10 cellular contexts compared by ENCODE assay signal in genomic region chr6:4774296-4774695, GRCh38. TPM values are rescaled to one million over a fixed set of nuclear protein-coding genes. Genes with fewer than 3 reads are reported as not detected.
A peak's percentile ranks its signal among the peaks of the same experiment; 100 is the strongest.
DNase-seq lines count a peak whose midpoint lies in the region; TF ChIP-seq lines count a peak whose summit lies in the region.
"Had no signal": no experiment of that assay in that cellular context is flagged by ENCODE, and none has a peak within 500 bp of the region (broad histone marks: within the 10 kb centered on the region; RNA-seq: fewer than 3 reads in every experiment).

No MANE protein-coding gene starts in this region.

- no peak overlapping the region for H3K27ac Mint-ChIP-seq in activated CD4-positive, alpha-beta T cell treated with anti-CD3 and anti-CD28 coated beads, Interleukin-2, amount 10 ng/mL, durations not matched to agents 7 days and 5 days
- H3K27ac Mint-ChIP-seq in activated naive CD8-positive, alpha-beta T cell = peak overlapping the region; percentile 92

- H3K4me3 ChIP-seq in iPS-11a (ENCODE audit: low read depth, low read length) (peak overlapping the region; percentile 70), stomach (peak overlapping the region in 1 of 4 donors; percentile 74)

- POLR2A ChIA-PET in activated CD4-positive, alpha-beta T cell treated with anti-CD3 and anti-CD28 coated beads, Interleukin-2, amount 10 ng/mL, durations not matched to agents 7 days and 5 days (lab: Charles Lee) = no interaction called here

- peaks cover 18% of the 10 kb centered on the region for H3K36me3 Mint-ChIP-seq in activated CD4-positive, alpha-beta T cell treated with anti-CD3 and anti-CD28 coated beads, Interleukin-2, amount 10 ng/mL, durations not matched to agents 7 days and 5 days (ENCODE audit: low read depth)
- peaks cover 3% of the 10 kb centered on the region for H3K36me3 Mint-ChIP-seq in activated naive CD8-positive, alpha-beta T cell

- no peaks in the 10 kb centered on the region for H3K9me3 ChIP-seq in stomach

- H3K27me3 ChIP-seq in stomach = no peaks in the 10 kb centered on the region

- no peak for TF ChIP-seq CTCF in stomach (IDR thresholded peaks at IDR 0.05)

- no peak for DNase-seq in activated CD4-positive, alpha-beta T cell treated with anti-CD3 and anti-CD28 coated beads, Interleukin-2, amount 10 ng/mL, durations not matched to agents 7 days and 5 days
- DNase-seq in activated CD4-positive, alpha-beta T cell treated with anti-CD3 and anti-CD28 coated beads for 48 hours = no peak
- no peak for DNase-seq in stomach
- no peak for DNase-seq in effector CD4-positive, alpha-beta T cell
- DNase-seq in hypothalamus (lab: John Stamatoyannopoulos, UW) = no peak
- DNase-seq in activated gamma-delta T cell treated with Interleukin-2 at 50 U/mL for 16 hours = no peak
- DNase-seq: GF-D8, hippocampal formation had no signal

- no peak for TF ChIP-seq EP300 in stomach (IDR thresholded peaks at IDR 0.05)

- peak overlapping the region; percentile 78 for H3K4me3 Mint-ChIP-seq in activated CD4-positive, alpha-beta T cell treated with anti-CD3 and anti-CD28 coated beads, Interleukin-2, amount 10 ng/mL, durations not matched to agents 7 days and 5 days
- peak overlapping the region; percentile 95 for H3K4me3 Mint-ChIP-seq in activated naive CD8-positive, alpha-beta T cell

- peaks cover 6 to 32% (median 17%) of the 10 kb centered on the region in 4 donors for H3K4me1 ChIP-seq in stomach

- intact Hi-C loops in stomach (cut with DNase I; ENCODE audit: low total_unique reads) = no loop called here

- peak overlapping the region in 3 of 5 donors; percentile 85 to 93 (median 91) for H3K27ac ChIP-seq in stomach

- CTCF ChIA-PET in activated CD4-positive, alpha-beta T cell treated with anti-CD3 and anti-CD28 coated beads, Interleukin-2, amount 10 ng/mL, durations not matched to agents 7 days and 5 days (lab: Charles Lee) = interaction anchor here (0.6 kb wide), 1 partner anchor 170 kb away, joined by 4 read pairs; no protein-coding TSS in a partner anchor

- no peak for TF ChIP-seq POLR2A in stomach (IDR thresholded peaks at IDR 0.05)

- peaks cover 30% of the 10 kb centered on the region for H3K4me1 Mint-ChIP-seq in activated CD4-positive, alpha-beta T cell treated with anti-CD3 and anti-CD28 coated beads, Interleukin-2, amount 10 ng/mL, durations not matched to agents 7 days and 5 days
- peaks cover 43% of the 10 kb centered on the region for H3K4me1 Mint-ChIP-seq in activated naive CD8-positive, alpha-beta T cell (ENCODE audit: low read depth)

- peaks cover 21% of the 10 kb centered on the region for H3K9me3 Mint-ChIP-seq in activated CD4-positive, alpha-beta T cell treated with anti-CD3 and anti-CD28 coated beads, Interleukin-2, amount 10 ng/mL, durations not matched to agents 7 days and 5 days
- H3K9me3 Mint-ChIP-seq in activated naive CD8-positive, alpha-beta T cell (ENCODE audit: low read depth) = peaks cover 12% of the 10 kb centered on the region

- WGBS in stomach, 5 donors = 26 to 39% (median 37%) methylated on average over 6 of the region's 6 CpGs

- peaks cover 32% of the 10 kb centered on the region for H3K27me3 Mint-ChIP-seq in activated CD4-positive, alpha-beta T cell treated with anti-CD3 and anti-CD28 coated beads, Interleukin-2, amount 10 ng/mL, durations not matched to agents 7 days and 5 days
- no peaks in the 10 kb centered on the region for H3K27me3 Mint-ChIP-seq in activated naive CD8-positive, alpha-beta T cell

- H3K36me3 ChIP-seq in stomach = no peaks in the 10 kb centered on the region

RNA-seq across cellular contexts. Expression of gene CDYL, which starts 1.9 kb away (rescaled TPM):
- 10 to 100 TPM; 25.0 to 33.6 TPM for total RNA-seq in activated CD4-positive, alpha-beta T cell treated with anti-CD3 and anti-CD28 coated beads, Interleukin-2, amount 10 ng/mL, durations not matched to agents 7 days and 5 days
- 100 to 1,000 TPM in 1 of 5 donors, 10 to 100 TPM in 4; 13.4 to 226 (median 25.2) TPM for total RNA-seq in stomach
- polyA plus RNA-seq in stomach = 1 to 10 TPM; 6.2 to 7.7 (median 6.6) TPM
